Comparison of ENCODE assay signal across 8 cellular contexts in genomic region chr3:113223831-113224240, GRCh38. TPM values are rescaled to one million over a fixed set of nuclear protein-coding genes. Genes with fewer than 3 reads are reported as not detected.
A peak's percentile ranks its signal among the peaks of the same experiment; 100 is the strongest.
DNase-seq lines count a peak whose midpoint lies in the region; ATAC-seq lines count a peak whose summit lies in the region.

No MANE protein-coding gene starts in this region.

- H3K9me3 Mint-ChIP-seq in activated naive CD4-positive, alpha-beta T cell treated with anti-CD3 and anti-CD28 coated beads, Interleukin-2, amount 50 U/mL, for 72 hours = no peaks in the 10 kb centered on the region

- no peak overlapping the region for H3K27ac Mint-ChIP-seq in activated naive CD4-positive, alpha-beta T cell treated with anti-CD3 and anti-CD28 coated beads, Interleukin-2, amount 50 U/mL, for 72 hours

- DNase-seq in activated CD4-positive, alpha-beta T cell treated with anti-CD3 and anti-CD28 coated beads for 48 hours = peak; percentile 50
- no peak for DNase-seq in activated CD4-positive, alpha-beta T cell treated with anti-CD3 and anti-CD28 coated beads, Interleukin-2, amount 50 U/mL, for 1 hour
- no peak for DNase-seq in activated naive CD4-positive, alpha-beta T cell treated with anti-CD3 and anti-CD28 coated beads, Interleukin-2, amount 50 U/mL, for 72 hours (ENCODE audit: low spot score in 2 of 2)
- DNase-seq in stimulated activated CD8-positive, alpha-beta memory T cell treated with anti-CD3 and anti-CD28 coated beads, Interleukin-4, amount 100 ng/mL, for 24 hours (ENCODE audit: low read depth) = peak; percentile 3
- DNase-seq in NCI-H2081 (lab: John Stamatoyannopoulos, UW) (no peak), activated gamma-delta T cell treated with Interleukin-2 at 50 U/mL for 16 hours (no peak)

- ATAC-seq in HG02884 (IDR thresholded peaks at IDR 0.05; ENCODE audit: unreplicated experiment) = peak; percentile 91
- ATAC-seq in activated naive CD4-positive, alpha-beta T cell treated with anti-CD3 and anti-CD28 coated beads, Interleukin-2, amount 50 U/mL, for 72 hours = peak; percentile 66 to 71
- ATAC-seq in activated CD4-positive, CD25-positive, alpha-beta regulatory T cell treated with anti-CD3 and anti-CD28 coated beads, Interleukin-2, amount 50 U/mL, for 24 hours = no peak

- no peaks in the 10 kb centered on the region for H3K36me3 Mint-ChIP-seq in activated naive CD4-positive, alpha-beta T cell treated with anti-CD3 and anti-CD28 coated beads, Interleukin-2, amount 50 U/mL, for 72 hours

RNA-seq across cellular contexts. Expression of gene BOC, which starts 12.5 kb away (rescaled TPM):
- total RNA-seq in activated naive CD4-positive, alpha-beta T cell treated with anti-CD3 and anti-CD28 coated beads, Interleukin-2, amount 50 U/mL, for 72 hours = under 1 TPM in 1 of 2 donors, not detected in 1; 0.62 TPM

Comparison
In these comparisons a context has a peak if more than half of its experiments do, and no peak if none do; other contexts are left out.
1. DNase-seq: peak in activated CD4-positive, alpha-beta T cell treated with anti-CD3 and anti-CD28 coated beads for 48 hours (single experiment) and stimulated activated CD8-positive, alpha-beta memory T cell treated with anti-CD3 and anti-CD28 coated beads, Interleukin-4, amount 100 ng/mL, for 24 hours (single experiment); none in activated CD4-positive, alpha-beta T cell treated with anti-CD3 and anti-CD28 coated beads, Interleukin-2, amount 50 U/mL, for 1 hour (single experiment), activated naive CD4-positive, alpha-beta T cell treated with anti-CD3 and anti-CD28 coated beads, Interleukin-2, amount 50 U/mL, for 72 hours (0 of 2), NCI-H2081 (0 of 2) and activated gamma-delta T cell treated with Interleukin-2 at 50 U/mL for 16 hours (single experiment).
2. ATAC-seq: peak in HG02884 (single experiment) and activated naive CD4-positive, alpha-beta T cell treated with anti-CD3 and anti-CD28 coated beads, Interleukin-2, amount 50 U/mL, for 72 hours (2 of 2); none in activated CD4-positive, CD25-positive, alpha-beta regulatory T cell treated with anti-CD3 and anti-CD28 coated beads, Interleukin-2, amount 50 U/mL, for 24 hours (0 of 2).